8 cellular contexts compared by ENCODE assay signal in the genomic region with DNA sequence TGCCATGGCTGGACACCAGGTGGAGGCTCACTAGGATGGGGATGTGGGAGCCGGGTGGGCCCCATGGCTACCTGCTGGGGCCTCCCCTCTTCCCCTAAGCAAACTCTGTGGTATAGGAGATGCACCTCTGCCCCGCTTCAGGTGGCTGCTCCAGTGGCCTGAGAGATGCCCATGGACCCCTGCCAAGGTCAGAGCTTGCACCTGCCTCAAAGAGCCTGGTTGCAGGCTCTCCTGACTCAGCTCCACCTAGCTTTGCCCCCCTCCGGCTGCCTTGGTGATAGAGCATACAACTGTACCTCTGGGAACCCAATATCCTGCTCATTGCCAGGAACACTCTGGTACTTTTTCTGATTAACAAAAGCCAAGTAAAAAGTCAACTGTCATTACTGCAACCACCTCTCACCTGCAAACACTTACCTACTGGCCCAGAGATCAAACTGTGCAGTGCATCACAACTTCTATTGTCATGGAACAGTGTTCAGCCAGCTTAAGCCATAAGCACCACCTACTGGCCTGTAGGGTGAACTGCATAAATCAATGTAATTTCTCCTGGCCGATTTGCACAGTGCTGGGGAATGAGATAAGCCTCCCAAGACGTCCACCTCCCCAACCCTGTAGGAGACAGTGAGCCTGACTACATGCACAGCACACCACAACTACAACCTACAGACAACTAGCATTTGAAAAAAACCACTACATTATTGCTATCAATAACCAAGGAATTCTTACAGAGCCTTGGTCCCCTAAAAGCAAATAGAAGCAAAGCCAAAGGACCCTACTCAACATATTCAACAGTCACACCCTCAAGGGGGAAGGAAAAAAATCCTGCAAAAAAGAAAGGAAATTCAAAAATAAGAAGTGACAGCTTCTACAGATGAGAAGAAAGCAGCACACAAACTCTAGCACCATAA.
A peak's percentile ranks its signal among the peaks of the same experiment; 100 is the strongest.
DNase-seq lines count a peak whose midpoint lies in the region; ATAC-seq and TF ChIP-seq lines count a peak whose summit lies in the region.

No MANE protein-coding gene starts in this region.

- intact Hi-C loops in Panc1 (cut with micrococcal nuclease; ENCODE audit: unreplicated experiment), result loop anchor here (5.0 to 10.0 kb wide), 2 partner anchors 604 to 742 kb away; a partner anchor contains a TSS
- intact Hi-C loops in psoas muscle (cut with DNase I), result loop anchor here (5.0 kb wide), 2 partner anchors 727 to 742 kb away; no protein-coding TSS in a partner anchor

- BruUV-seq in Panc1 (replicated peaks; lab: Mats Ljungman, UMichigan), result no TSS peak

- in situ Hi-C loops in Panc1 (cut with HindIII; ENCODE audit: low pct_unique_long_range_greater_than_20kb, low sequenced_read_pairs), result no loop called here

- ATAC-seq in GM21515 (IDR thresholded peaks at IDR 0.05; ENCODE audit: unreplicated experiment), result peak; percentile 97
- ATAC-seq in Panc1, result peak; percentile 93
- peak in 2 of 4 donors; percentile 54 to 60 for ATAC-seq in psoas muscle

- H3K4me3 ChIP-seq in HL-60 (replicated peaks; ENCODE audit: insufficient read depth, low read length) (no peak overlapping the region), Panc1 (ENCODE audit: low read depth in 2 of 2, low read length in 2 of 2) (no peak overlapping the region), psoas muscle (no peak overlapping the region)

- H3K27ac ChIP-seq in HL-60 (replicated peaks) (no peak overlapping the region), Panc1 (ENCODE audit: low read length) (no peak overlapping the region), psoas muscle (no peak overlapping the region)

- H3K9me3 ChIP-seq in Panc1 (ENCODE audit: control insufficient read depth, insufficient read depth, low read depth, low read length) (0 out of 2 replicates have a peak, but pooled peaks cover 2% of the 10 kb centered on the region), psoas muscle (peaks cover 12% of the 10 kb centered on the region)

- H3K27me3 ChIP-seq in HL-60 (ENCODE audit: insufficient read depth, poor library complexity, severe bottlenecking) (no peaks in the 10 kb centered on the region), Panc1 (ENCODE audit: control insufficient read depth, insufficient read depth, low read length) (no peaks in the 10 kb centered on the region), psoas muscle (ENCODE audit: insufficient read depth in 3 of 3, low read length in 2 of 3) (peaks cover 0 to 3% (median 0%) of the 10 kb centered on the region in 3 donors)

- POLR2A ChIA-PET in Panc1 (lab: Charles Lee), result interaction anchor here (0.6 kb wide), 1 partner anchor 554 kb away, joined by 4 read pairs; no protein-coding TSS in a partner anchor

- H3K4me1 ChIP-seq in Panc1 (ENCODE audit: control insufficient read depth, insufficient read depth, low read length) (no peaks in the 10 kb centered on the region), psoas muscle (no peaks in the 10 kb centered on the region)

- CTCF ChIA-PET in Panc1 (lab: Charles Lee), result no interaction called here

- TF ChIP-seq CTCF in HL-60 (IDR thresholded peaks at IDR 0.05; ENCODE audit: insufficient read depth, low read length), result peak; percentile 79
- peak; percentile 91 for TF ChIP-seq CTCF in Panc1 (IDR thresholded peaks at IDR 0.05)
- peak; percentile 58 for TF ChIP-seq CTCF in psoas muscle (IDR thresholded peaks at IDR 0.05)

- H3K36me3 ChIP-seq in Panc1 (ENCODE audit: control insufficient read depth, insufficient read depth, low read length) (no peaks in the 10 kb centered on the region), psoas muscle (ENCODE audit: insufficient read depth in 1 of 2, low read depth in 1 of 2) (no peaks in the 10 kb centered on the region)

- 46 to 58% (median 55%) methylated on average over 5 of the region's 5 CpGs for WGBS in psoas muscle, 3 donors

- DNase-seq in ELR (ENCODE audit: low read depth) (peak; percentile 63), HL-60 (ENCODE audit: low read depth in 1 of 2, low spot score in 1 of 2) (peak; percentile 6 to 21), Panc1 (ENCODE audit: low read depth, low spot score) (peak; percentile 39), glomerular visceral epithelial cell (ENCODE audit: extremely low spot score) (peak; percentile 48), psoas muscle (no peak), GF-D8 (lab: John Stamatoyannopoulos, UW) (no peak)
- peak; percentile 14 for DNase-seq in activated effector memory CD4-positive, alpha-beta T cell treated with Interleukin-2 at 50 U/mL for 16 hours

Comparison
In these comparisons a context has a peak if more than half of its experiments do, and no peak if none do; other contexts are left out.
1. DNase-seq: peak in ELR (single experiment), HL-60 (2 of 2), Panc1 (single experiment), activated effector memory CD4-positive, alpha-beta T cell treated with Interleukin-2 at 50 U/mL for 16 hours (single experiment) and glomerular visceral epithelial cell (single experiment); none in psoas muscle (0 of 2) and GF-D8 (single experiment).
2. Peak in every context shown above with its lines, with median percentiles within 50 percentile points of each other: CTCF ChIP-seq.